Comparison of ENCODE assay signal across 21 cellular contexts in the genomic region with DNA sequence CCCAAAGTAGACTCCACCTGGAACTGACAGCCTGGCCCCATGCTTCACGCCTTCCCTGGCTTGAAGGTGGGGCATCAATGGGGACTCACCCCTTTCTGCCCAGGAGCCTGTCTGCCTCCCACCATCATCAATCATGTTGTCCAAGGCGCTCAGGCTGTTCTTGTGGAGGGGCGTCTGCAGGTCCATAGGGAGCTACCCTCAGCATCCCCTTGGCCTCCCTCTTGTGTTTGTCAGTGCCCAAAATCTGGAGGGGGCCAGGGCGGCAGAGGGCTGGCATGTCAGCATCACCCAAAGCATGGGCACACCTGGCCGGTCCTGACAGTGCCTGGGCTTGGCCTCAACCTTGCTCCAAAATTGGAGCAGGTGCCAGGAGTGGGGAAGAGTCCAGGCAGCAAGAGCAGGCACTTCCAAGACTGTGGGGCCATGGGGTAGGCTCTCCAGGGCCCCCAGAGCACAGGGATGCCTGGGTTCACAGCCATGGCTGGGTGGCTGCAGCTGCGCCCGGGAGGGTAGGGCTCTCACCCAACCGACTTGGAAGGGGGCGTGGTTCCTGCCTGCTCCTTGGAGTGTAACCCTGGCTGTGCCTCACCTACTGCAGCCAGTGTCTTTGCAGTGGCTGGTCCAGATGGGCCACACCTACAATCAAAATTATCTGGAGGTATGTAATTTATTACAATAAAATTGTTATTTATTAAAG.
"Had no signal": no experiment of that assay in that cellular context is flagged by ENCODE, and none has a peak within 500 bp of the region (broad histone marks: within the 10 kb centered on the region; RNA-seq: fewer than 3 reads in every experiment).

No MANE protein-coding gene starts in this region.

- H3K27ac ChIP-seq: dorsolateral prefrontal cortex, gastrocnemius medialis, neutrophil, parathyroid adenoma, sigmoid colon, thoracic aorta, tibial nerve, upper lobe of left lung, uterus had no signal

- H3K4me1 Mint-ChIP-seq: natural killer cell; stimulated activated naive B cell treated with anti-CD40 and anti-IgM and Interleukin-4, amounts not matched to agents 10 μg/mL and 1 μg/mL and 100 μg/mL, for 72 hours had no signal

- H3K9me3 ChIP-seq: gastrocnemius medialis, neutrophil, sigmoid colon, thoracic aorta, upper lobe of left lung, uterus had no signal

- FAIRE-seq: colon, keratinocyte had no signal

- DNase-seq: cerebellar nuclear complex; effector CD4-positive, alpha-beta T cell; gastrocnemius medialis; head of caudate nucleus; mammary epithelial cell; natural killer cell; sigmoid colon; stimulated activated CD4-positive, alpha-beta T cell treated with anti-CD3 and anti-CD28 coated beads, Interleukin-4, amount 100 ng/mL, for 4 hours; stimulated activated naive B cell treated with anti-CD40 and anti-IgM and Interleukin-4, amounts not matched to agents 10 μg/mL and 1 μg/mL and 100 μg/mL, for 72 hours; uterus had no signal

- H3K4me1 ChIP-seq: gastrocnemius medialis, parathyroid adenoma, sigmoid colon, tibial nerve, upper lobe of left lung, uterus had no signal

- H3K9me3 Mint-ChIP-seq: stimulated activated naive B cell treated with anti-CD40 and anti-IgM and Interleukin-4, amounts not matched to agents 10 μg/mL and 1 μg/mL and 100 μg/mL, for 72 hours; stimulated activated naive CD8-positive, alpha-beta T cell treated with anti-CD3 and anti-CD28 coated beads, Interleukin-15, Interleukin-2, amounts not matched to agents 100 ng/mL and 50 ng/mL, for 24 hours had no signal

- H3K27me3 Mint-ChIP-seq: progenitor cell of endocrine pancreas; stimulated activated naive B cell treated with anti-CD40 and anti-IgM and Interleukin-4, amounts not matched to agents 10 μg/mL and 1 μg/mL and 100 μg/mL, for 72 hours; stimulated activated naive CD8-positive, alpha-beta T cell treated with anti-CD3 and anti-CD28 coated beads, Interleukin-15, Interleukin-2, amounts not matched to agents 100 ng/mL and 50 ng/mL, for 24 hours had no signal

- H3K36me3 ChIP-seq: gastrocnemius medialis, neutrophil, sigmoid colon, thoracic aorta, tibial nerve, upper lobe of left lung, uterus had no signal

- H3K27ac Mint-ChIP-seq: natural killer cell; progenitor cell of endocrine pancreas; stimulated activated naive B cell treated with anti-CD40 and anti-IgM and Interleukin-4, amounts not matched to agents 10 μg/mL and 1 μg/mL and 100 μg/mL, for 72 hours; stimulated activated naive CD8-positive, alpha-beta T cell treated with anti-CD3 and anti-CD28 coated beads, Interleukin-15, Interleukin-2, amounts not matched to agents 100 ng/mL and 50 ng/mL, for 24 hours had no signal

- H3K4me3 Mint-ChIP-seq: natural killer cell; stimulated activated naive B cell treated with anti-CD40 and anti-IgM and Interleukin-4, amounts not matched to agents 10 μg/mL and 1 μg/mL and 100 μg/mL, for 72 hours; stimulated activated naive CD8-positive, alpha-beta T cell treated with anti-CD3 and anti-CD28 coated beads, Interleukin-15, Interleukin-2, amounts not matched to agents 100 ng/mL and 50 ng/mL, for 24 hours had no signal

- H3K27me3 ChIP-seq: dorsolateral prefrontal cortex, gastrocnemius medialis, neutrophil, sigmoid colon, tibial nerve, upper lobe of left lung, uterus had no signal

- H3K4me3 ChIP-seq: dorsolateral prefrontal cortex, gastrocnemius medialis, sigmoid colon, thoracic aorta, tibial nerve, upper lobe of left lung, uterus had no signal

- ATAC-seq: gastrocnemius medialis; left lobe of liver; natural killer cell; stimulated activated naive B cell treated with anti-CD40 and anti-IgM and Interleukin-4, amounts not matched to agents 10 μg/mL and 1 μg/mL and 100 μg/mL, for 72 hours had no signal

- H2AFZ ChIP-seq: parathyroid adenoma had no signal

- H3K36me3 Mint-ChIP-seq: natural killer cell; stimulated activated naive B cell treated with anti-CD40 and anti-IgM and Interleukin-4, amounts not matched to agents 10 μg/mL and 1 μg/mL and 100 μg/mL, for 72 hours had no signal

- H3K9ac ChIP-seq: parathyroid adenoma had no signal
